8 cellular contexts compared by ENCODE assay signal in genomic region chr5:72611111-72611724, GRCh38.
DNase-seq lines count a peak whose midpoint lies in the region; ATAC-seq and TF ChIP-seq lines count a peak whose summit lies in the region.

No MANE protein-coding gene starts in this region.

- peaks cover 13 to 14% of the 10 kb centered on the region in 2 donors for H3K27me3 Mint-ChIP-seq in natural killer cell treated with Interleukin-12 subunit alpha and Interleukin-12 subunit beta and Interleukin-15 and Interleukin-18, amount 100 ng/mL, for 72 hours

- H3K4me3 ChIP-seq in fibroblast of mammary gland (ENCODE audit: control insufficient read depth, low read depth, low read length) (no peak overlapping the region), testis (no peak overlapping the region)

- ATAC-seq in natural killer cell treated with Interleukin-12 subunit alpha and Interleukin-12 subunit beta and Interleukin-15 and Interleukin-18, amount 100 ng/mL, for 72 hours, result peak; percentile 75 to 80

- WGBS in testis, 2 donors, result 31 to 35% methylated on average over 7 of the region's 7 CpGs

- DNase-seq in SHP77 (lab: John Stamatoyannopoulos, UW), result peak; percentile 67
- DNase-seq in SHP77 treated with DMSO at 0.1 percent for 48 hours (lab: John Stamatoyannopoulos, UW), result no peak
- DNase-seq in HUDEP-2 (lab: John Stamatoyannopoulos, UW; ENCODE audit: unreplicated experiment in 76 of 76), result peak in 47 of 76 experiments; percentile 2 to 55 (median 21)
- DNase-seq in NOMO-1 treated with DMSO at 0.1 percent for 48 hours (lab: John Stamatoyannopoulos, UW; ENCODE audit: unreplicated experiment), result peak; percentile 65
- peak; percentile 25 for DNase-seq in activated T-cell treated with anti-CD3 and anti-CD28 coated beads for 48 hours (ENCODE audit: low read depth)
- peak; percentile 85 for DNase-seq in fibroblast of mammary gland (ENCODE audit: low read depth)
- no peak for DNase-seq in natural killer cell treated with Interleukin-12 subunit alpha and Interleukin-12 subunit beta and Interleukin-15 and Interleukin-18, amount 100 ng/mL, for 72 hours (ENCODE audit: low spot score)
- DNase-seq in testis, result peak; percentile 83

- H3K27me3 ChIP-seq in testis, result no peaks in the 10 kb centered on the region

- H3K27ac Mint-ChIP-seq in natural killer cell treated with Interleukin-12 subunit alpha and Interleukin-12 subunit beta and Interleukin-15 and Interleukin-18, amount 100 ng/mL, for 72 hours, result no peak overlapping the region

- H3K36me3 Mint-ChIP-seq in natural killer cell treated with Interleukin-12 subunit alpha and Interleukin-12 subunit beta and Interleukin-15 and Interleukin-18, amount 100 ng/mL, for 72 hours, result no peaks in the 10 kb centered on the region

- H3K36me3 ChIP-seq in testis (ENCODE audit: low read depth, missing control alignments), result no peaks in the 10 kb centered on the region

- H3K4me3 Mint-ChIP-seq in natural killer cell treated with Interleukin-12 subunit alpha and Interleukin-12 subunit beta and Interleukin-15 and Interleukin-18, amount 100 ng/mL, for 72 hours, result no peak overlapping the region

- intact Hi-C loops in testis (cut with DNase I; ENCODE audit: low total_unique reads), result no loop called here

- TF ChIP-seq POLR2A in testis (IDR thresholded peaks at IDR 0.05), result no peak

- no peaks in the 10 kb centered on the region for H3K9me3 ChIP-seq in testis

- H3K27ac ChIP-seq in testis, result no peak overlapping the region

- peak; percentile 99 for TF ChIP-seq CTCF in fibroblast of mammary gland (conservative IDR thresholded peaks at IDR 0.05; ENCODE audit: control insufficient read depth, insufficient read depth, low read depth, low read length)
- peak; percentile 59 to 90 (median 63) for TF ChIP-seq CTCF in testis (IDR thresholded peaks at IDR 0.05)

- peaks cover 5 to 7% of the 10 kb centered on the region in 2 donors for H3K4me1 Mint-ChIP-seq in natural killer cell treated with Interleukin-12 subunit alpha and Interleukin-12 subunit beta and Interleukin-15 and Interleukin-18, amount 100 ng/mL, for 72 hours (ENCODE audit: low read depth in 2 of 2)

- H3K4me1 ChIP-seq in testis, result no peaks in the 10 kb centered on the region

- H3K9me3 Mint-ChIP-seq in natural killer cell treated with Interleukin-12 subunit alpha and Interleukin-12 subunit beta and Interleukin-15 and Interleukin-18, amount 100 ng/mL, for 72 hours, result no peaks in the 10 kb centered on the region

Comparison
In these comparisons a context has a peak if more than half of its experiments do, and no peak if none do; other contexts are left out.
1. DNase-seq: peak in SHP77 (2 of 2), HUDEP-2 (47 of 76), NOMO-1 treated with DMSO at 0.1 percent for 48 hours (single experiment), activated T-cell treated with anti-CD3 and anti-CD28 coated beads for 48 hours (single experiment), fibroblast of mammary gland (single experiment) and testis (single experiment); none in SHP77 treated with DMSO at 0.1 percent for 48 hours (single experiment) and natural killer cell treated with Interleukin-12 subunit alpha and Interleukin-12 subunit beta and Interleukin-15 and Interleukin-18, amount 100 ng/mL, for 72 hours (single experiment).